3 cellular contexts compared by ENCODE assay signal in the genomic region with DNA sequence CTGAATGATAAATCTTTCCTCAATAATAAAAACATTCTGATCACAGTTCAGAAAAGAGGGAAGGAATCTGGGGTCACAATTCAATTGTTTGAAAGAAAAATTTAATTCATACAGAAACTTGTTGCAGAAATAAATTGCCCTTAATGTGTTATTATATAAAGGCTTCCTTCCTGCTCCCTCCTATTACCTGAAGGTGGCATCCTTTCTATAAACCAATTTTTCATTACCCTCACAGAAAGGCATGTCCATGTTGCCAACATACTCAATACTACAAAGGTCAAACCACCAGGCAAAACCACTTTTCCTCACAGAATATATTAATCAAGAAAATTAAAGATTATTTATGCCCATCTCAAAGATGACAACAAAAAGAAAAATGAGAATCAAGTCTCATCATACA.
TF ChIP-seq lines count a peak whose summit lies in the region.

No MANE protein-coding gene starts in this region.

TF ChIP-seq in liver, 16 proteins besides CTCF, POLR2A, EP300 and RAD21:
- TF ChIP-seq YY1 (IDR thresholded peaks at IDR 0.05), result no peak
- no peak for TF ChIP-seq EGR1 (IDR thresholded peaks at IDR 0.05; ENCODE audit: low read depth in 2 of 2)

TF ChIP-seq in HepG2, 621 proteins besides CTCF, POLR2A, EP300 and RAD21:
- no peak for TF ChIP-seq ONECUT2 (CRISPR knock-in tag; IDR thresholded peaks at IDR 0.05)
- TF ChIP-seq PAF1 (CRISPR knock-in tag; IDR thresholded peaks at IDR 0.05), result no peak
- TF ChIP-seq ZSCAN21 (CRISPR knock-in tag; IDR thresholded peaks at IDR 0.05; ENCODE audit: borderline replicate concordance), result no peak
- no peak for TF ChIP-seq ZNF761 (CRISPR knock-in tag; conservative IDR thresholded peaks at IDR 0.05)
- no peak for TF ChIP-seq MIXL1 (CRISPR knock-in tag; IDR thresholded peaks at IDR 0.05)
- TF ChIP-seq, protein P1, sequence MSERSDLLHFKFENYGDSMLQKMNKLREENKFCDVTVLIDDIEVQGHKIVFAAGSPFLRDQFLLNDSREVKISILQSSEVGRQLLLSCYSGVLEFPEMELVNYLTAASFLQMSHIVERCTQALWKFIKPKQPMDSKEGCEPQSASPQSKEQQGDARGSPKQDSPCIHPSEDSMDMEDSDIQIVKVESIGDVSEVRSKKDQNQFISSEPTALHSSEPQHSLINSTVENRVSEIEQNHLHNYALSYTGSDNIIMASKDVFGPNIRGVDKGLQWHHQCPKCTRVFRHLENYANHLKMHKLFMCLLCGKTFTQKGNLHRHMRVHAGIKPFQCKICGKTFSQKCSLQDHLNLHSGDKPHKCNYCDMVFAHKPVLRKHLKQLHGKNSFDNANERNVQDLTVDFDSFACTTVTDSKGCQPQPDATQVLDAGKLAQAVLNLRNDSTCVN (CRISPR knock-in tag; IDR thresholded peaks at IDR 0.05; ENCODE audit: borderline replicate concordance), result no peak
- TF ChIP-seq, protein P2, sequence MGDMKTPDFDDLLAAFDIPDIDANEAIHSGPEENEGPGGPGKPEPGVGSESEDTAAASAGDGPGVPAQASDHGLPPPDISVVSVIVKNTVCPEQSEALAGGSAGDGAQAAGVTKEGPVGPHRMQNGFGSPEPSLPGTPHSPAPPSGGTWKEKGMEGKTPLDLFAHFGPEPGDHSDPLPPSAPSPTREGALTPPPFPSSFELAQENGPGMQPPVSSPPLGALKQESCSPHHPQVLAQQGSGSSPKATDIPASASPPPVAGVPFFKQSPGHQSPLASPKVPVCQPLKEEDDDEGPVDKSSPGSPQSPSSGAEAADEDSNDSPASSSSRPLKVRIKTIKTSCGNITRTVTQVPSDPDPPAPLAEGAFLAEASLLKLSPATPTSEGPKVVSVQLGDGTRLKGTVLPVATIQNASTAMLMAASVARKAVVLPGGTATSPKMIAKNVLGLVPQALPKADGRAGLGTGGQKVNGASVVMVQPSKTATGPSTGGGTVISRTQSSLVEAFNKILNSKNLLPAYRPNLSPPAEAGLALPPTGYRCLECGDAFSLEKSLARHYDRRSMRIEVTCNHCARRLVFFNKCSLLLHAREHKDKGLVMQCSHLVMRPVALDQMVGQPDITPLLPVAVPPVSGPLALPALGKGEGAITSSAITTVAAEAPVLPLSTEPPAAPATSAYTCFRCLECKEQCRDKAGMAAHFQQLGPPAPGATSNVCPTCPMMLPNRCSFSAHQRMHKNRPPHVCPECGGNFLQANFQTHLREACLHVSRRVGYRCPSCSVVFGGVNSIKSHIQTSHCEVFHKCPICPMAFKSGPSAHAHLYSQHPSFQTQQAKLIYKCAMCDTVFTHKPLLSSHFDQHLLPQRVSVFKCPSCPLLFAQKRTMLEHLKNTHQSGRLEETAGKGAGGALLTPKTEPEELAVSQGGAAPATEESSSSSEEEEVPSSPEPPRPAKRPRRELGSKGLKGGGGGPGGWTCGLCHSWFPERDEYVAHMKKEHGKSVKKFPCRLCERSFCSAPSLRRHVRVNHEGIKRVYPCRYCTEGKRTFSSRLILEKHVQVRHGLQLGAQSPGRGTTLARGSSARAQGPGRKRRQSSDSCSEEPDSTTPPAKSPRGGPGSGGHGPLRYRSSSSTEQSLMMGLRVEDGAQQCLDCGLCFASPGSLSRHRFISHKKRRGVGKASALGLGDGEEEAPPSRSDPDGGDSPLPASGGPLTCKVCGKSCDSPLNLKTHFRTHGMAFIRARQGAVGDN (CRISPR knock-in tag; IDR thresholded peaks at IDR 0.05), result no peak
- TF ChIP-seq RXRB (CRISPR knock-in tag; IDR thresholded peaks at IDR 0.05; ENCODE audit: borderline replicate concordance), result no peak
- no peak for TF ChIP-seq CBX5 (CRISPR knock-in tag; IDR thresholded peaks at IDR 0.05; ENCODE audit: borderline replicate concordance)
- TF ChIP-seq DMAP1 (CRISPR knock-in tag; IDR thresholded peaks at IDR 0.05), result no peak
- no peak for TF ChIP-seq ZFP1 (CRISPR knock-in tag; IDR thresholded peaks at IDR 0.05)
TF ChIP-seq in HepG2: peak in this region for 0.

TF ChIP-seq in H1, 55 proteins besides CTCF, POLR2A, EP300 and RAD21:
- TF ChIP-seq MAFK (IDR thresholded peaks at IDR 0.05; ENCODE audit: low read depth, low read length) (no peak), CTBP2 (IDR thresholded peaks at IDR 0.05; ENCODE audit: borderline replicate concordance, insufficient read depth, insufficient read length, low read length) (no peak), TBP (IDR thresholded peaks at IDR 0.05; ENCODE audit: low read depth, low read length) (no peak), CHD1 (IDR thresholded peaks at IDR 0.05; ENCODE audit: low read depth, low read length) (no peak), SIN3A (conservative IDR thresholded peaks at IDR 0.05 in 1 of 2, IDR thresholded peaks at IDR 0.05 in 1 of 2; ENCODE audit: low read depth in 1 of 2, low read length in 2 of 2) (no peak), ASH2L (IDR thresholded peaks at IDR 0.05; ENCODE audit: low read length) (no peak)
